Comparison of ENCODE assay signal across 16 cellular contexts in genomic region chr11:89625171-89625570, GRCh38.
DNase-seq lines count a peak whose midpoint lies in the region; ATAC-seq, FAIRE-seq and TF ChIP-seq lines count a peak whose summit lies in the region.
"Had no signal": no experiment of that assay in that cellular context is flagged by ENCODE, and none has a peak within 500 bp of the region (broad histone marks: within the 10 kb centered on the region; RNA-seq: fewer than 3 reads in every experiment).

No MANE protein-coding gene starts in this region.

- H2AFZ ChIP-seq in HepG2 (ENCODE audit: low read length) = no peak overlapping the region
- H2AFZ ChIP-seq: parathyroid adenoma had no signal

- H4K20me1 ChIP-seq in HepG2 (ENCODE audit: insufficient read depth, low read length) = no peaks in the 10 kb centered on the region

- no peaks in the 10 kb centered on the region for H3K27me3 Mint-ChIP-seq in Calu3 (ENCODE audit: unreplicated experiment)
- no peaks in the 10 kb centered on the region for H3K27me3 Mint-ChIP-seq in activated CD4-positive, alpha-beta memory T cell treated with anti-CD3 and anti-CD28 coated beads for 36 hours
- no peaks in the 10 kb centered on the region for H3K27me3 Mint-ChIP-seq in activated T-helper 1 cell treated with anti-CD3 and anti-CD28 coated beads, Interleukin-12 subunit alpha, Interleukin-12 subunit beta, Interleukin-2, Interleukin-4 antibody, amounts not matched to agents 30 ng/mL and 10 ng/mL and 1 ng/mL, durations not matched to agents 14 hours and 24 hours and 36 hours (ENCODE audit: insufficient read depth)

- TF ChIP-seq CTCF in Calu3 (IDR thresholded peaks at IDR 0.05; ENCODE audit: unreplicated experiment) (no peak), HepG2 (CRISPR knock-in tag; IDR thresholded peaks at IDR 0.05) (peak; percentile 35), vagina (IDR thresholded peaks at IDR 0.05) (no peak)

- H3K36me3 Mint-ChIP-seq in Calu3 (ENCODE audit: insufficient read depth, unreplicated experiment) = no peaks in the 10 kb centered on the region
- no peaks in the 10 kb centered on the region for H3K36me3 Mint-ChIP-seq in activated CD4-positive, alpha-beta memory T cell treated with anti-CD3 and anti-CD28 coated beads for 36 hours
- H3K36me3 Mint-ChIP-seq in activated T-helper 1 cell treated with anti-CD3 and anti-CD28 coated beads, Interleukin-12 subunit alpha, Interleukin-12 subunit beta, Interleukin-2, Interleukin-4 antibody, amounts not matched to agents 30 ng/mL and 10 ng/mL and 1 ng/mL, durations not matched to agents 14 hours and 24 hours and 36 hours (ENCODE audit: low read depth) = no peaks in the 10 kb centered on the region

- H3K4me3 Mint-ChIP-seq in Calu3 (ENCODE audit: low read depth, unreplicated experiment) = no peak overlapping the region
- H3K4me3 Mint-ChIP-seq in activated CD4-positive, alpha-beta memory T cell treated with anti-CD3 and anti-CD28 coated beads for 36 hours = no peak overlapping the region
- no peak overlapping the region for H3K4me3 Mint-ChIP-seq in activated T-helper 1 cell treated with anti-CD3 and anti-CD28 coated beads, Interleukin-12 subunit alpha, Interleukin-12 subunit beta, Interleukin-2, Interleukin-4 antibody, amounts not matched to agents 30 ng/mL and 10 ng/mL and 1 ng/mL, durations not matched to agents 14 hours and 24 hours and 36 hours

- peak; percentile 59 for ATAC-seq in HepG2
- ATAC-seq: left lung had no signal

- H3K4me1 ChIP-seq in HepG2 (ENCODE audit: insufficient read depth, low read length) (no peaks in the 10 kb centered on the region), vagina (no peaks in the 10 kb centered on the region)
- H3K4me1 ChIP-seq: left lung, parathyroid adenoma had no signal

- DNase-seq in Calu3 = peak; percentile 3
- DNase-seq in Jurkat, Clone E6-1 (ENCODE audit: low read depth, low spot score) = peak; percentile 5
- peak; percentile 52 for DNase-seq in SK-N-DZ (ENCODE audit: low spot score)
- no peak for DNase-seq in HepG2 (ENCODE audit: low spot score)
- DNase-seq in stimulated activated CD4-positive, alpha-beta T cell treated with anti-CD3 and anti-CD28 coated beads, Interleukin-4, amount 100 ng/mL, for 1 hour = no peak
- DNase-seq in activated CD4-positive, alpha-beta memory T cell treated with anti-CD3 and anti-CD28 coated beads for 36 hours = no peak
- DNase-seq in activated T-helper 1 cell treated with anti-CD3 and anti-CD28 coated beads, Interleukin-12 subunit alpha, Interleukin-12 subunit beta, Interleukin-2, Interleukin-4 antibody, amounts not matched to agents 30 ng/mL and 10 ng/mL and 1 ng/mL, durations not matched to agents 14 hours and 24 hours and 36 hours (ENCODE audit: low spot score) = no peak
- DNase-seq in vagina (ENCODE audit: extremely low spot score in 2 of 2) = no peak
- DNase-seq: aorta, C1 segment of cervical spinal cord, KG1, left lung, NCI-H2029 treated with DMSO at 0.1 percent for 48 hours had no signal

- CTCF ChIA-PET in Calu3 (lab: Charles Lee) (no interaction called here), HepG2 (lab: Yijun Ruan, JAX; ENCODE audit: low intra/inter-chr PET ratio, low total read pairs) (no interaction called here)
- CTCF ChIA-PET in activated CD4-positive, alpha-beta memory T cell treated with anti-CD3 and anti-CD28 coated beads for 36 hours (lab: Charles Lee) = no interaction called here

- H3K4me2 ChIP-seq in HepG2 (ENCODE audit: low read depth, low read length) = no peak overlapping the region

- no peaks in the 10 kb centered on the region for H3K4me1 Mint-ChIP-seq in Calu3 (ENCODE audit: low read depth, unreplicated experiment)
- no peaks in the 10 kb centered on the region for H3K4me1 Mint-ChIP-seq in activated CD4-positive, alpha-beta memory T cell treated with anti-CD3 and anti-CD28 coated beads for 36 hours (ENCODE audit: low read depth)
- no peaks in the 10 kb centered on the region for H3K4me1 Mint-ChIP-seq in activated T-helper 1 cell treated with anti-CD3 and anti-CD28 coated beads, Interleukin-12 subunit alpha, Interleukin-12 subunit beta, Interleukin-2, Interleukin-4 antibody, amounts not matched to agents 30 ng/mL and 10 ng/mL and 1 ng/mL, durations not matched to agents 14 hours and 24 hours and 36 hours (ENCODE audit: low read depth)

- no peak overlapping the region for H3K27ac Mint-ChIP-seq in Calu3 (ENCODE audit: unreplicated experiment)
- no peak overlapping the region for H3K27ac Mint-ChIP-seq in activated CD4-positive, alpha-beta memory T cell treated with anti-CD3 and anti-CD28 coated beads for 36 hours
- H3K27ac Mint-ChIP-seq in activated T-helper 1 cell treated with anti-CD3 and anti-CD28 coated beads, Interleukin-12 subunit alpha, Interleukin-12 subunit beta, Interleukin-2, Interleukin-4 antibody, amounts not matched to agents 30 ng/mL and 10 ng/mL and 1 ng/mL, durations not matched to agents 14 hours and 24 hours and 36 hours = no peak overlapping the region

- no peaks in the 10 kb centered on the region for H3K79me2 ChIP-seq in HepG2 (ENCODE audit: insufficient read depth, low read length)
- H3K79me2 ChIP-seq: parathyroid adenoma had no signal

- intact Hi-C loops in Calu3 (cut with micrococcal nuclease; ENCODE audit: unreplicated experiment) = no loop called here
- intact Hi-C loops in HepG2 (cut with micrococcal nuclease; ENCODE audit: unreplicated experiment) = loop anchor here (5.0 kb wide), 1 partner anchor 487 kb away; no protein-coding TSS in a partner anchor
- intact Hi-C loops in activated CD4-positive, alpha-beta memory T cell treated with anti-CD3 and anti-CD28 coated beads for 36 hours (cut with micrococcal nuclease) = no loop called here
- intact Hi-C loops in activated T-helper 1 cell treated with anti-CD3 and anti-CD28 coated beads, Interleukin-12 subunit alpha, Interleukin-12 subunit beta, Interleukin-2, Interleukin-4 antibody, amounts not matched to agents 30 ng/mL and 10 ng/mL and 1 ng/mL, durations not matched to agents 14 hours and 24 hours and 36 hours (cut with micrococcal nuclease) = no loop called here
- intact Hi-C loops in vagina (cut with DNase I) = no loop called here

- POLR2A ChIA-PET in HepG2 (lab: Yijun Ruan, JAX) = no interaction called here
- POLR2A ChIA-PET in activated CD4-positive, alpha-beta memory T cell treated with anti-CD3 and anti-CD28 coated beads for 36 hours (lab: Charles Lee) = no interaction called here

- no peak for TF ChIP-seq POLR2A in HepG2 (IDR thresholded peaks at IDR 0.05; ENCODE audit: insufficient read depth in 1 of 2, low read depth in 2 of 2, low read length in 2 of 2)
- no peak for TF ChIP-seq POLR2A in vagina (IDR thresholded peaks at IDR 0.05)

- no peaks in the 10 kb centered on the region for H3K9me3 Mint-ChIP-seq in Calu3 (ENCODE audit: low read depth, unreplicated experiment)
- H3K9me3 Mint-ChIP-seq in activated CD4-positive, alpha-beta memory T cell treated with anti-CD3 and anti-CD28 coated beads for 36 hours = no peaks in the 10 kb centered on the region
- H3K9me3 Mint-ChIP-seq in activated T-helper 1 cell treated with anti-CD3 and anti-CD28 coated beads, Interleukin-12 subunit alpha, Interleukin-12 subunit beta, Interleukin-2, Interleukin-4 antibody, amounts not matched to agents 30 ng/mL and 10 ng/mL and 1 ng/mL, durations not matched to agents 14 hours and 24 hours and 36 hours = no peaks in the 10 kb centered on the region

- WGBS in HepG2 (ENCODE audit: low lambda C conversion rate) = 9% methylated on average over 6 of the region's 6 CpGs

- H3K27ac ChIP-seq in HepG2 (ENCODE audit: extremely low read length, insufficient read depth, low read length) (no peak overlapping the region), vagina (no peak overlapping the region)
- H3K27ac ChIP-seq: left lung, parathyroid adenoma, SK-N-MC had no signal

- H3K9ac ChIP-seq in HepG2 (ENCODE audit: insufficient read depth, low read depth, low read length) = no peak overlapping the region
- H3K9ac ChIP-seq: parathyroid adenoma had no signal

- H3K27me3 ChIP-seq in HepG2 (ENCODE audit: control insufficient read depth in 1 of 2, insufficient read depth in 2 of 2, low read length in 2 of 2) = no peaks in the 10 kb centered on the region
- H3K27me3 ChIP-seq in vagina = no peaks in the 10 kb centered on the region
- H3K27me3 ChIP-seq: left lung had no signal

- no peak for FAIRE-seq in HepG2 (lab: Jason Lieb, UNC)
- FAIRE-seq: GM12891 had no signal

- no peak overlapping the region for H3K4me3 ChIP-seq in Jurkat, Clone E6-1 (ENCODE audit: low read length)
- H3K4me3 ChIP-seq in HepG2 (replicated peaks in 1 of 3; ENCODE audit: insufficient read depth in 1 of 3, low read depth in 2 of 3, low read length in 3 of 3) = no peak overlapping the region
- H3K4me3 ChIP-seq in vagina = no peak overlapping the region
- H3K4me3 ChIP-seq: left lung, SK-N-MC had no signal

- H3K9me3 ChIP-seq in HepG2 (ENCODE audit: low read length) (no peaks in the 10 kb centered on the region), vagina (no peaks in the 10 kb centered on the region)
- H3K9me3 ChIP-seq: left lung had no signal

- no peak for TF ChIP-seq RAD21 in HepG2 (CRISPR knock-in tag; IDR thresholded peaks at IDR 0.05)

- no peak for TF ChIP-seq EP300 in HepG2 (IDR thresholded peaks at IDR 0.05; ENCODE audit: low read depth in 2 of 2, low read length in 2 of 2)
- no peak for TF ChIP-seq EP300 in HepG2 (CRISPR knock-in tag; IDR thresholded peaks at IDR 0.05; ENCODE audit: borderline replicate concordance)

- in situ Hi-C loops in HepG2 (cut with HindIII; ENCODE audit: extremely low pct_ligation_motif_present, low pct_unique_long_range_greater_than_20kb) = no loop called here

- BruUV-seq in Calu3 (replicated peaks; lab: Mats Ljungman, UMichigan) (no TSS peak), HepG2 (replicated peaks; lab: Mats Ljungman, UMichigan) (no TSS peak)

- no peaks in the 10 kb centered on the region for H3K36me3 ChIP-seq in HepG2 (replicated peaks in 1 of 2; ENCODE audit: control insufficient read depth in 1 of 2, insufficient read depth in 2 of 2, low read length in 2 of 2)
- H3K36me3 ChIP-seq in vagina = no peaks in the 10 kb centered on the region
- H3K36me3 ChIP-seq: left lung had no signal

TF ChIP-seq in HepG2, 621 proteins besides CTCF, POLR2A, EP300 and RAD21:
- TF ChIP-seq ZNF441 (CRISPR knock-in tag; IDR thresholded peaks at IDR 0.05; ENCODE audit: borderline replicate concordance) (no peak), GMEB1 (CRISPR knock-in tag; IDR thresholded peaks at IDR 0.05; ENCODE audit: borderline replicate concordance) (no peak), FOXA3 (CRISPR knock-in tag; IDR thresholded peaks at IDR 0.05) (0 out of 2 replicates have a peak, but pooled peaks have one; percentile 6)

Comparison
In these comparisons a context has a peak if more than half of its experiments do, and no peak if none do; other contexts are left out.
1. DNase-seq: peak in Calu3 (single experiment), Jurkat, Clone E6-1 (single experiment) and SK-N-DZ (single experiment); none in HepG2 (single experiment), stimulated activated CD4-positive, alpha-beta T cell treated with anti-CD3 and anti-CD28 coated beads, Interleukin-4, amount 100 ng/mL, for 1 hour (single experiment), activated CD4-positive, alpha-beta memory T cell treated with anti-CD3 and anti-CD28 coated beads for 36 hours (single experiment), activated T-helper 1 cell treated with anti-CD3 and anti-CD28 coated beads, Interleukin-12 subunit alpha, Interleukin-12 subunit beta, Interleukin-2, Interleukin-4 antibody, amounts not matched to agents 30 ng/mL and 10 ng/mL and 1 ng/mL, durations not matched to agents 14 hours and 24 hours and 36 hours (single experiment) and vagina (0 of 2).